16 cellular contexts compared by ENCODE assay signal in genomic region chr3:113234688-113235260, GRCh38. TPM values are rescaled to one million over a fixed set of nuclear protein-coding genes. Genes with fewer than 3 reads are reported as not detected.
DNase-seq lines count a peak whose midpoint lies in the region; ATAC-seq and TF ChIP-seq lines count a peak whose summit lies in the region.
"Had no signal": no experiment of that assay in that cellular context is flagged by ENCODE, and none has a peak within 500 bp of the region (broad histone marks: within the 10 kb centered on the region; RNA-seq: fewer than 3 reads in every experiment).

No MANE protein-coding gene starts in this region.

- H3K4me3 Mint-ChIP-seq in brain = peak overlapping the region in 3 of 5 experiments; percentile 9 to 50 (median 36)
- no peak overlapping the region for H3K4me3 Mint-ChIP-seq in natural killer cell treated with Interleukin-12 subunit alpha and Interleukin-12 subunit beta and Interleukin-15 and Interleukin-18, amount 100 ng/mL, for 72 hours
- H3K4me3 Mint-ChIP-seq: activated B cell treated with CpG ODN at 0.5 μM for 24 hours; activated T-cell treated with anti-CD3 and anti-CD28 coated beads, Interleukin-2, amount 50 U/mL, for 72 hours had no signal

- no peaks in the 10 kb centered on the region for H3K9me3 ChIP-seq in left lung
- H3K9me3 ChIP-seq in transverse colon = no peaks in the 10 kb centered on the region
- H3K9me3 ChIP-seq: A549, body of pancreas had no signal

- no peak overlapping the region for H3K27ac ChIP-seq in left lung
- peak overlapping the region; percentile 35 to 51 (median 50) for H3K27ac ChIP-seq in transverse colon
- H3K27ac ChIP-seq: A549, body of pancreas had no signal

- H3K36me3 ChIP-seq in left lung (no peaks in the 10 kb centered on the region), transverse colon (no peaks in the 10 kb centered on the region)

- TF ChIP-seq POLR2A in transverse colon (IDR thresholded peaks at IDR 0.05) = no peak

- no peak for TF ChIP-seq CTCF in brain (conservative IDR thresholded peaks at IDR 0.05)
- no peak for TF ChIP-seq CTCF in left lung (IDR thresholded peaks at IDR 0.05)
- TF ChIP-seq CTCF in transverse colon (IDR thresholded peaks at IDR 0.05) = no peak

- peak overlapping the region; percentile 56 to 92 (median 78) for H3K27ac Mint-ChIP-seq in brain
- H3K27ac Mint-ChIP-seq in natural killer cell treated with Interleukin-12 subunit alpha and Interleukin-12 subunit beta and Interleukin-15 and Interleukin-18, amount 100 ng/mL, for 72 hours = no peak overlapping the region
- H3K27ac Mint-ChIP-seq: activated B cell treated with CpG ODN at 0.5 μM for 24 hours; activated T-cell treated with anti-CD3 and anti-CD28 coated beads, Interleukin-2, amount 50 U/mL, for 72 hours had no signal

- ATAC-seq in left lung = peak; percentile 86
- no peak for ATAC-seq in natural killer cell treated with Interleukin-12 subunit alpha and Interleukin-12 subunit beta and Interleukin-15 and Interleukin-18, amount 100 ng/mL, for 72 hours
- ATAC-seq in HG02938 (IDR thresholded peaks at IDR 0.05; ENCODE audit: unreplicated experiment) = no peak
- ATAC-seq: A549; activated T-cell treated with anti-CD3 and anti-CD28 coated beads, Interleukin-2, amount 50 U/mL, for 72 hours; body of pancreas had no signal

- H3K36me3 Mint-ChIP-seq in brain = peaks cover 17% of the 10 kb centered on the region
- H3K36me3 Mint-ChIP-seq in natural killer cell treated with Interleukin-12 subunit alpha and Interleukin-12 subunit beta and Interleukin-15 and Interleukin-18, amount 100 ng/mL, for 72 hours = no peaks in the 10 kb centered on the region

- WGBS in transverse colon (ENCODE audit: low coverage in 1 of 2), 2 donors = 47 to 53% methylated on average over 3 to 6 of the region's 6 CpGs

- DNase-seq in NCI-H2107 treated with DMSO at 0.1 percent for 48 hours (lab: John Stamatoyannopoulos, UW; ENCODE audit: unreplicated experiment) (peak; percentile 54), NCI-H2107 (lab: John Stamatoyannopoulos, UW) (no peak), left lung (no peak), transverse colon (no peak), GM03348 (ENCODE audit: low spot score) (no peak)
- DNase-seq in natural killer cell treated with Interleukin-12 subunit alpha and Interleukin-12 subunit beta and Interleukin-15 and Interleukin-18, amount 100 ng/mL, for 72 hours (ENCODE audit: low spot score) = no peak
- DNase-seq: activated B cell treated with CpG ODN at 0.5 μM for 24 hours; activated T-cell treated with anti-CD3 and anti-CD28 coated beads, Interleukin-2, amount 50 U/mL, for 72 hours; body of pancreas; DND-41; NCI-H446; SIG-M5 had no signal

- H3K27me3 ChIP-seq in left lung = peaks cover 0 to 18% of the 10 kb centered on the region in 2 donors
- H3K27me3 ChIP-seq in transverse colon = no peaks in the 10 kb centered on the region
- H3K27me3 ChIP-seq: body of pancreas had no signal

- peaks cover 5% of the 10 kb centered on the region for H3K27me3 Mint-ChIP-seq in brain
- peaks cover 23 to 47% of the 10 kb centered on the region in 2 donors for H3K27me3 Mint-ChIP-seq in natural killer cell treated with Interleukin-12 subunit alpha and Interleukin-12 subunit beta and Interleukin-15 and Interleukin-18, amount 100 ng/mL, for 72 hours

- H3K4me3 ChIP-seq in left lung (no peak overlapping the region), transverse colon (no peak overlapping the region)
- H3K4me3 ChIP-seq: A549, body of pancreas had no signal

- H3K4me1 Mint-ChIP-seq in brain = peaks cover 81% of the 10 kb centered on the region
- H3K4me1 Mint-ChIP-seq in natural killer cell treated with Interleukin-12 subunit alpha and Interleukin-12 subunit beta and Interleukin-15 and Interleukin-18, amount 100 ng/mL, for 72 hours (ENCODE audit: low read depth in 2 of 2) = no peaks in the 10 kb centered on the region
- H3K4me1 Mint-ChIP-seq: activated B cell treated with CpG ODN at 0.5 μM for 24 hours had no signal

- in situ Hi-C loops in transverse colon (cut with MboI; ENCODE audit: low pct_ligation_motif_present in 1 of 4, low pct_unique_long_range_greater_than_20kb in 1 of 4, low sequenced_read_pairs in 3 of 4) = no loop called here

- intact Hi-C loops in left lung (cut with DNase I) (no loop called here), transverse colon (cut with DNase I; ENCODE audit: low total_unique reads) (no loop called here)

- H3K9me3 Mint-ChIP-seq in brain = peaks cover 0 to 2% (median 0%) of the 10 kb centered on the region in 5 experiments
- H3K9me3 Mint-ChIP-seq in natural killer cell treated with Interleukin-12 subunit alpha and Interleukin-12 subunit beta and Interleukin-15 and Interleukin-18, amount 100 ng/mL, for 72 hours = no peaks in the 10 kb centered on the region
- H3K9me3 Mint-ChIP-seq: activated B cell treated with CpG ODN at 0.5 μM for 24 hours; activated T-cell treated with anti-CD3 and anti-CD28 coated beads, Interleukin-2, amount 50 U/mL, for 72 hours had no signal

- H3K4me1 ChIP-seq in left lung (no peaks in the 10 kb centered on the region), transverse colon (peaks cover 13 to 21% (median 16%) of the 10 kb centered on the region in 4 donors)

- no peak for TF ChIP-seq EP300 in transverse colon (IDR thresholded peaks at IDR 0.05; ENCODE audit: low read depth)

RNA-seq across cellular contexts. Expression of gene BOC, which starts 23.4 kb away (rescaled TPM):
- 23.3 TPM for polyA plus RNA-seq in brain (ENCODE audit: insufficient read depth, low read depth, low replicate concordance)
- total RNA-seq in left lung = 10 to 100 TPM in 1 of 2 donors, 1 to 10 TPM in 1; 6.0 to 19.6 TPM
- 10 to 100 TPM; 15.2 to 77.4 (median 45.4) TPM for total RNA-seq in transverse colon
- total RNA-seq in natural killer cell treated with Interleukin-12 subunit alpha and Interleukin-12 subunit beta and Interleukin-15 and Interleukin-18, amount 100 ng/mL, for 72 hours = 1 to 10 TPM in 1 of 2 donors, not detected in 1; 1.5 TPM
- total RNA-seq: endothelial cell of umbilical vein had no signal

Comparison
In these comparisons a context has a peak if more than half of its experiments do, and no peak if none do; other contexts are left out.
1. H3K27ac Mint-ChIP-seq: peak in brain (5 of 5); none in natural killer cell treated with Interleukin-12 subunit alpha and Interleukin-12 subunit beta and Interleukin-15 and Interleukin-18, amount 100 ng/mL, for 72 hours (0 of 2).
2. H3K27ac ChIP-seq: peak in transverse colon (4 of 4); none in left lung (0 of 2).